36 cellular contexts compared by ENCODE assay signal in genomic region chr12:82012176-82012575, GRCh38.
DNase-seq lines count a peak whose midpoint lies in the region; ATAC-seq, FAIRE-seq and TF ChIP-seq lines count a peak whose summit lies in the region.
"Had no signal": no experiment of that assay in that cellular context is flagged by ENCODE, and none has a peak within 500 bp of the region (broad histone marks: within the 10 kb centered on the region; RNA-seq: fewer than 3 reads in every experiment).

No MANE protein-coding gene starts in this region.

- no peaks in the 10 kb centered on the region for H4K20me1 ChIP-seq in HepG2 (ENCODE audit: insufficient read depth, low read length)
- H4K20me1 ChIP-seq in GM12878 (ENCODE audit: control insufficient read depth, insufficient read depth), result no peaks in the 10 kb centered on the region
- H4K20me1 ChIP-seq: BLaER1; BLaER1 treated with 17β-estradiol and CSF1 and Interleukin-3, amounts not matched to agents 10 nM and 100 nM had no signal

- intact Hi-C loops in HepG2 (cut with micrococcal nuclease; ENCODE audit: unreplicated experiment) (loop anchor here (10.0 kb wide), 1 partner anchor 367 kb away; no protein-coding TSS in a partner anchor), right lobe of liver (cut with DNase I) (no loop called here), Calu3 (cut with micrococcal nuclease; ENCODE audit: unreplicated experiment) (no loop called here), GM12878 (cut with micrococcal nuclease; ENCODE audit: unreplicated experiment) (no loop called here)

- H3K36me3 ChIP-seq in HepG2 (replicated peaks in 1 of 2; ENCODE audit: control insufficient read depth in 1 of 2, insufficient read depth in 2 of 2, low read length in 2 of 2) (no peaks in the 10 kb centered on the region), right lobe of liver (no peaks in the 10 kb centered on the region), GM12878 (ENCODE audit: control insufficient read depth in 2 of 2, insufficient read depth in 2 of 2, low read length in 1 of 2) (no peaks in the 10 kb centered on the region), MG63 (no peaks in the 10 kb centered on the region)
- H3K36me3 ChIP-seq: BE2C; BLaER1; BLaER1 treated with 17β-estradiol and CSF1 and Interleukin-3, amounts not matched to agents 10 nM and 100 nM had no signal

- H3K4me3 ChIP-seq in HepG2 (replicated peaks in 1 of 3; ENCODE audit: insufficient read depth in 1 of 3, low read depth in 2 of 3, low read length in 3 of 3) (no peak overlapping the region), right lobe of liver (no peak overlapping the region), GM12878 (no peak overlapping the region), MG63 (no peak overlapping the region)
- H3K4me3 ChIP-seq: A549; BLaER1; BLaER1 treated with 17β-estradiol and CSF1 and Interleukin-3, amounts not matched to agents 10 nM and 100 nM had no signal

- no peak for TF ChIP-seq EP300 in HepG2 (IDR thresholded peaks at IDR 0.05; ENCODE audit: low read depth in 2 of 2, low read length in 2 of 2)
- TF ChIP-seq EP300 in HepG2 (CRISPR knock-in tag; IDR thresholded peaks at IDR 0.05; ENCODE audit: borderline replicate concordance), result no peak
- TF ChIP-seq EP300 in GM12878 (IDR thresholded peaks at IDR 0.05; ENCODE audit: borderline replicate concordance in 1 of 2, control insufficient read depth in 1 of 2, low read depth in 2 of 2, low read length in 2 of 2), result no peak

- H3K27me3 ChIP-seq in HepG2 (ENCODE audit: control insufficient read depth in 1 of 2, insufficient read depth in 2 of 2, low read length in 2 of 2), result no peaks in the 10 kb centered on the region
- no peaks in the 10 kb centered on the region for H3K27me3 ChIP-seq in right lobe of liver
- no peaks in the 10 kb centered on the region for H3K27me3 ChIP-seq in GM12878 (replicated peaks in 1 of 2; ENCODE audit: control insufficient read depth in 2 of 2, insufficient read depth in 2 of 2, low read length in 1 of 2)
- H3K27me3 ChIP-seq in MG63, result no peaks in the 10 kb centered on the region
- H3K27me3 ChIP-seq: BE2C; BLaER1; BLaER1 treated with 17β-estradiol and CSF1 and Interleukin-3, amounts not matched to agents 10 nM and 100 nM had no signal

- H3K9ac ChIP-seq in HepG2 (ENCODE audit: insufficient read depth, low read depth, low read length) (no peak overlapping the region), GM12878 (ENCODE audit: control insufficient read depth, insufficient read depth, low read length) (no peak overlapping the region)
- H3K9ac ChIP-seq: BLaER1; BLaER1 treated with 17β-estradiol and CSF1 and Interleukin-3, amounts not matched to agents 10 nM and 100 nM had no signal

- H2AFZ ChIP-seq in HepG2 (ENCODE audit: low read length), result no peak overlapping the region
- no peak overlapping the region for H2AFZ ChIP-seq in GM12878 (ENCODE audit: control insufficient read depth, low read depth, low read length)

- BruUV-seq in HepG2 (replicated peaks; lab: Mats Ljungman, UMichigan) (no TSS peak), Calu3 (replicated peaks; lab: Mats Ljungman, UMichigan) (no TSS peak), GM12878 (replicated peaks; lab: Mats Ljungman, UMichigan) (no TSS peak)

- SMC1A ChIA-PET in GM12878 (lab: Charles Lee; ENCODE audit: uncharacterized antibody, unreplicated experiment), result no interaction called here

- CTCF ChIA-PET in HepG2 (lab: Yijun Ruan, JAX; ENCODE audit: low intra/inter-chr PET ratio, low total read pairs) (no interaction called here), Calu3 (lab: Charles Lee) (no interaction called here), HEK293T (lab: Yijun Ruan, JAX) (no interaction called here), GM12878 (lab: Yijun Ruan, JAX) (no interaction called here)

- H3K4me3 Mint-ChIP-seq in Calu3 (ENCODE audit: low read depth, unreplicated experiment), result no peak overlapping the region
- H3K4me3 Mint-ChIP-seq: B cell; CD14-positive monocyte; CD4-positive, alpha-beta memory T cell; CD4-positive, alpha-beta T cell; CD4-positive, CD25-positive, alpha-beta regulatory T cell; CD8-positive, alpha-beta memory T cell; CD8-positive, alpha-beta T cell had no signal

- 15% methylated on average over 4 of the region's 4 CpGs for WGBS in HepG2 (ENCODE audit: low lambda C conversion rate)
- WGBS in right lobe of liver (ENCODE audit: insufficient coverage, low coverage, low lambda C conversion rate, missing lambda C conversion rate), result 78% methylated on average over 4 of the region's 4 CpGs
- 38% methylated on average over 4 of the region's 4 CpGs for WGBS in GM12878 (ENCODE audit: insufficient coverage, insufficient replicate concordance, low lambda C conversion rate, missing lambda C conversion rate)

- ATAC-seq in HepG2, result no peak
- ATAC-seq in right lobe of liver, result no peak
- peak; percentile 13; the same call in 2 of the 3 replicates for ATAC-seq in GM12878
- no peak for ATAC-seq in HG02852 (IDR thresholded peaks at IDR 0.05; ENCODE audit: unreplicated experiment)
- ATAC-seq: A549; CD8-positive, alpha-beta T cell had no signal

- no peaks in the 10 kb centered on the region for H3K4me1 ChIP-seq in HepG2 (ENCODE audit: insufficient read depth, low read length)
- H3K4me1 ChIP-seq in right lobe of liver, result no peaks in the 10 kb centered on the region
- no peaks in the 10 kb centered on the region for H3K4me1 ChIP-seq in GM12878 (ENCODE audit: control insufficient read depth, insufficient read depth, low read length)
- H3K4me1 ChIP-seq: A549; BE2C; BLaER1; BLaER1 treated with 17β-estradiol and CSF1 and Interleukin-3, amounts not matched to agents 10 nM and 100 nM had no signal

- no peaks in the 10 kb centered on the region for H3K27me3 Mint-ChIP-seq in Calu3 (ENCODE audit: unreplicated experiment)
- H3K27me3 Mint-ChIP-seq: B cell; CD4-positive, alpha-beta memory T cell; CD4-positive, alpha-beta T cell; CD4-positive, CD25-positive, alpha-beta regulatory T cell; CD8-positive, alpha-beta memory T cell had no signal

- no peak for DNase-seq in HepG2 (ENCODE audit: low spot score)
- DNase-seq in right lobe of liver, result no peak
- DNase-seq in Calu3, result no peak
- no peak for DNase-seq in HEK293T (ENCODE audit: extremely low spot score)
- DNase-seq in GM12878 (ENCODE audit: low read depth, low spot score), result no peak
- DNase-seq in MG63, result no peak
- DNase-seq in GM12891 (ENCODE audit: insufficient read length, low spot score), result no peak
- DNase-seq: 8988T; ACHN; AML-193; BE2C; C1 segment of cervical spinal cord; Caco-2; CD4-positive, alpha-beta memory T cell; CD4-positive, alpha-beta T cell; CD4-positive, CD25-positive, alpha-beta regulatory T cell; CD8-positive, alpha-beta memory T cell; CD8-positive, alpha-beta T cell; COR-L47; DMS 273 treated with DMSO at 0.1 percent for 48 hours; DMS153; DMS53; DMS79; DMS79 treated with DMSO at 0.1 percent for 48 hours; DND-41; EL had no signal

- no peak overlapping the region for H3K27ac ChIP-seq in HepG2 (ENCODE audit: extremely low read length, insufficient read depth, low read length)
- H3K27ac ChIP-seq in right lobe of liver, result no peak overlapping the region
- no peak overlapping the region for H3K27ac ChIP-seq in GM12878 (ENCODE audit: control insufficient read depth, insufficient read depth)
- H3K27ac ChIP-seq: 22Rv1; A549; BLaER1; BLaER1 treated with 17β-estradiol and CSF1 and Interleukin-3, amounts not matched to agents 10 nM and 100 nM; C4-2B had no signal

- no peaks in the 10 kb centered on the region for H3K36me3 Mint-ChIP-seq in Calu3 (ENCODE audit: insufficient read depth, unreplicated experiment)
- H3K36me3 Mint-ChIP-seq: CD14-positive monocyte; CD4-positive, alpha-beta memory T cell; CD4-positive, CD25-positive, alpha-beta regulatory T cell; CD8-positive, alpha-beta memory T cell; CD8-positive, alpha-beta T cell had no signal

- POLR2A ChIA-PET in HepG2 (lab: Yijun Ruan, JAX) (no interaction called here), HEK293T (lab: Yijun Ruan, JAX) (no interaction called here), GM12878 (lab: Charles Lee) (no interaction called here)

- no peak for TF ChIP-seq POLR2A in HepG2 (IDR thresholded peaks at IDR 0.05; ENCODE audit: insufficient read depth in 1 of 2, low read depth in 2 of 2, low read length in 2 of 2)
- TF ChIP-seq POLR2A in right lobe of liver (IDR thresholded peaks at IDR 0.05), result no peak
- no peak for TF ChIP-seq POLR2A in GM12878 (IDR thresholded peaks at IDR 0.05; ENCODE audit: low read depth, low read length)
- TF ChIP-seq POLR2A in GM12891 (IDR thresholded peaks at IDR 0.05; ENCODE audit: low read depth, low read length), result no peak

- H3K4me1 Mint-ChIP-seq in Calu3 (ENCODE audit: low read depth, unreplicated experiment), result peaks cover 19% of the 10 kb centered on the region
- H3K4me1 Mint-ChIP-seq: B cell; CD14-positive monocyte; CD4-positive, CD25-positive, alpha-beta regulatory T cell had no signal

- H3K9me3 Mint-ChIP-seq in Calu3 (ENCODE audit: low read depth, unreplicated experiment), result peaks cover 2% of the 10 kb centered on the region
- H3K9me3 Mint-ChIP-seq: CD8-positive, alpha-beta T cell had no signal

- H3K79me2 ChIP-seq in HepG2 (ENCODE audit: insufficient read depth, low read length), result no peaks in the 10 kb centered on the region
- H3K79me2 ChIP-seq in GM12878 (ENCODE audit: control insufficient read depth, insufficient read depth, low read length), result no peaks in the 10 kb centered on the region

- TF ChIP-seq RAD21 in HepG2 (CRISPR knock-in tag; IDR thresholded peaks at IDR 0.05) (no peak), GM12878 (IDR thresholded peaks at IDR 0.05; ENCODE audit: insufficient read depth, low read depth, low read length) (no peak)

- RAD21 ChIA-PET in GM12878 (lab: Charles Lee; ENCODE audit: unreplicated experiment), result no interaction called here

- H3K9me3 ChIP-seq in HepG2 (ENCODE audit: low read length) (peaks cover 45% of the 10 kb centered on the region), right lobe of liver (no peaks in the 10 kb centered on the region), GM12878 (replicated peaks; ENCODE audit: control insufficient read depth, insufficient read depth, low read length) (no peaks in the 10 kb centered on the region), MG63 (no peaks in the 10 kb centered on the region)
- H3K9me3 ChIP-seq: A549, BE2C, BLaER1, Caco-2 had no signal

- FAIRE-seq in HepG2 (lab: Jason Lieb, UNC) (no peak), GM12878 (lab: Jason Lieb, UNC) (no peak), GM12891 (lab: Jason Lieb, UNC) (no peak)
- FAIRE-seq: A204.1, A549, D721Med had no signal

- H3K27ac Mint-ChIP-seq in Calu3 (ENCODE audit: unreplicated experiment), result peak overlapping the region; percentile 24
- H3K27ac Mint-ChIP-seq: B cell; CD14-positive monocyte; CD4-positive, alpha-beta memory T cell; CD4-positive, alpha-beta T cell; CD4-positive, CD25-positive, alpha-beta regulatory T cell; CD8-positive, alpha-beta memory T cell; CD8-positive, alpha-beta T cell had no signal

- TF ChIP-seq CTCF in HepG2 (CRISPR knock-in tag; IDR thresholded peaks at IDR 0.05), result no peak
- TF ChIP-seq CTCF in right lobe of liver (IDR thresholded peaks at IDR 0.05), result no peak
- TF ChIP-seq CTCF in Calu3 (IDR thresholded peaks at IDR 0.05; ENCODE audit: unreplicated experiment), result no peak
- no peak for TF ChIP-seq CTCF in GM12878 (IDR thresholded peaks at IDR 0.05 in 2 of 3, conservative IDR thresholded peaks at IDR 0.05 in 1 of 3; ENCODE audit: control insufficient read depth in 2 of 3, extremely low read depth in 1 of 3, insufficient read depth in 1 of 3, low read depth in 3 of 3, low read length in 3 of 3)

- H3K4me2 ChIP-seq in HepG2 (ENCODE audit: low read depth, low read length), result no peak overlapping the region
- no peak overlapping the region for H3K4me2 ChIP-seq in GM12878 (ENCODE audit: control insufficient read depth, insufficient read depth)
- H3K4me2 ChIP-seq: A549; BLaER1; BLaER1 treated with 17β-estradiol and CSF1 and Interleukin-3, amounts not matched to agents 10 nM and 100 nM had no signal

- in situ Hi-C loops in HepG2 (cut with HindIII; ENCODE audit: extremely low pct_ligation_motif_present, low pct_unique_long_range_greater_than_20kb), result no loop called here
- in situ Hi-C loops in GM12878 (cut with MboI), result no loop called here
